Comparison of ENCODE assay signal across 26 cellular contexts in the genomic region with DNA sequence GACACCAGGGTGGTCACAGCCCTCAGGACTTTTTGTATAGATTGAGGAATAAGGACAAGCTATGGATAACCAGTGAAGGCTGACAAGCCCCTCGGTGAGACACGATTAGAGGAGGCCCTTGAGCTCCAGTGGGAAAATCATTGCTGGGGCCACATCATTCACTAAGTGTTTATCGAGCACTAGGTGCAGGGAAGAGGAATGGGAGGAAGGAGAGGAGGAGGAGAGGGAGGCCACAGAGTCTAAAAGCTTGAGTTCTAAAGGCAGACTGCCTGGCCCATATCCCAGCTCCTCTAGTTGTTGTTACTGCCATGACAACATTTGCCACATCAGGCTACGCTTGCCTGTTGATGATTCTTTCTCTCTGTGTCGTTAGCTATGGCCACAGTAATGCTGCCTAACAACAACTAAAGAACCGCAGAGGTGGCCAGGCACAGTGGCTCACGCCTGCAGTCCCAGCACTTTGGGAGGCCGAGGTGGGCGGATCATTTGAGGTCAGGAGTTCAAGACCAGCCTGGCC. TPM values are rescaled to one million over a fixed set of nuclear protein-coding genes. Genes with fewer than 3 reads are reported as not detected.
"Had no signal": no experiment of that assay in that cellular context is flagged by ENCODE, and none has a peak within 500 bp of the region (broad histone marks: within the 10 kb centered on the region; RNA-seq: fewer than 3 reads in every experiment).

No MANE protein-coding gene starts in this region.

- ATAC-seq: activated CD4-positive, alpha-beta T cell treated with anti-CD3 and anti-CD28 coated beads for 36 hours; natural killer cell; stimulated activated naive CD8-positive, alpha-beta T cell treated with anti-CD3 and anti-CD28 coated beads, Interleukin-15, Interleukin-2, amounts not matched to agents 100 U/mL and 50 U/mL, for 24 hours had no signal

- H3K36me3 Mint-ChIP-seq: activated CD4-positive, alpha-beta memory T cell treated with anti-CD3 and anti-CD28 coated beads for 36 hours; natural killer cell had no signal

- H3K4me1 ChIP-seq: prostate gland, upper lobe of left lung had no signal

- H3K9me3 Mint-ChIP-seq: natural killer cell had no signal

- DNase-seq: activated B cell treated with CpG ODN at 0.5 μM for 24 hours; activated CD4-positive, alpha-beta memory T cell treated with anti-CD3 and anti-CD28 coated beads for 36 hours; activated CD4-positive, alpha-beta T cell treated with anti-CD3 and anti-CD28 coated beads for 36 hours; activated naive CD4-positive, alpha-beta T cell treated with Interleukin-2 at 50 U/mL for 16 hours; activated naive CD8-positive, alpha-beta T cell treated with anti-CD3 and anti-CD28 coated beads for 36 hours; activated T-cell treated with anti-CD3 and anti-CD28 coated beads, Interleukin-2, amount 50 U/mL, for 48 hours; caudate nucleus; effector CD4-positive, alpha-beta T cell; erythroblast; glutamatergic neuron; hypothalamus; midbrain; natural killer cell; ovary; stimulated activated CD4-positive, alpha-beta T cell treated with anti-CD3 and anti-CD28 coated beads, Interleukin-12 subunit alpha, Interleukin-12 subunit beta, amount 100 ng/mL, for 4 hours; stimulated activated CD4-positive, alpha-beta T cell treated with anti-CD3 and anti-CD28 coated beads, Interleukin-4, amount 100 ng/mL, for 4 hours; stimulated activated naive CD8-positive, alpha-beta T cell treated with anti-CD3 and anti-CD28 coated beads, Interleukin-15, Interleukin-2, amounts not matched to agents 100 U/mL and 50 U/mL, for 24 hours; T-helper 9 cell; upper lobe of left lung had no signal

- H3K4me3 ChIP-seq: ovary, prostate gland, upper lobe of left lung had no signal

- H3K9me3 ChIP-seq: neutrophil, prostate gland had no signal

- H3K27ac Mint-ChIP-seq: activated B cell treated with CpG ODN at 0.5 μM for 24 hours; activated CD4-positive, alpha-beta memory T cell treated with anti-CD3 and anti-CD28 coated beads for 36 hours; activated CD4-positive, alpha-beta T cell treated with anti-CD3 and anti-CD28 coated beads for 36 hours; activated naive CD8-positive, alpha-beta T cell treated with anti-CD3 and anti-CD28 coated beads for 36 hours; dendritic cell treated with granulocyte-macrophage colony-stimulating factor and Interleukin-4, amounts not matched to agents 40 ng/mL and 50 ng/mL, for 4 days; natural killer cell had no signal

- H3K27ac ChIP-seq: neutrophil, ovary, prostate gland, upper lobe of left lung had no signal

- H3K4me1 Mint-ChIP-seq: activated B cell treated with CpG ODN at 0.5 μM for 24 hours; activated CD4-positive, alpha-beta T cell treated with anti-CD3 and anti-CD28 coated beads for 36 hours; activated naive CD8-positive, alpha-beta T cell treated with anti-CD3 and anti-CD28 coated beads for 36 hours; natural killer cell had no signal

- H3K27me3 ChIP-seq: ovary, upper lobe of left lung had no signal

- H3K4me3 Mint-ChIP-seq: activated B cell treated with CpG ODN at 0.5 μM for 24 hours; activated CD4-positive, alpha-beta memory T cell treated with anti-CD3 and anti-CD28 coated beads for 36 hours; activated CD4-positive, alpha-beta T cell treated with anti-CD3 and anti-CD28 coated beads for 36 hours; activated naive CD8-positive, alpha-beta T cell treated with anti-CD3 and anti-CD28 coated beads for 36 hours; dendritic cell treated with granulocyte-macrophage colony-stimulating factor and Interleukin-4, amounts not matched to agents 40 ng/mL and 50 ng/mL, for 4 days; natural killer cell had no signal

RNA-seq across cellular contexts. Expression of a gene that starts 37.6 kb away (rescaled TPM):
- total RNA-seq: activated B cell treated with CpG ODN at 0.5 μM for 24 hours; activated CD4-positive, alpha-beta memory T cell treated with anti-CD3 and anti-CD28 coated beads for 36 hours; frontal cortex; liver; natural killer cell; ovary; prostate gland; subcutaneous adipose tissue; T-helper 1 cell treated with Interleukin-12 subunit alpha and Interleukin-12 subunit beta and Interleukin-4 antibody, amounts not matched to agents 30 ng/mL and 1 ng/mL, for 36 hours; upper lobe of left lung had no signal
- polyA plus RNA-seq: liver, ovary had no signal
